Comparison of ENCODE assay signal across 20 cellular contexts in the genomic region with DNA sequence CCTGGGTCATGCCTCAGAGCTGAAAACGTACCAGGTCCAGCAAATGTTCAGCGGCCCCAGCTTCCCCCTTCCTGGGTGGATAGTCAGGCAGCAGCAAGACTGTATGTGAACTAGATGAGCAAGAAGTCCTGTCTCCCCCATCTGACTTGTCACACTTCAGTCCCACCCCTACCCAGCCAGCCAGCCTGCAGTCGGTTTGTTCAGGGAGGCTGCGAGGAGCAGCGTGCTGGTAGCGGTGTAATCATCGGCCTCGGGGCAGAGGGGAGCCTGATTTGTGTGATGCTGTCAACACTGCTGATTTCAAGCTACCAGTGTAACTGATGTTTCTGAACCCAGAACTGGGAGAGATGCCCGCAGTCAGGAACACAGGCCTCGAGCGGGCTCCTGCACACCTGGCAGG. TPM values are rescaled to one million over a fixed set of nuclear protein-coding genes. Genes with fewer than 3 reads are reported as not detected.
A peak's percentile ranks its signal among the peaks of the same experiment; 100 is the strongest.
DNase-seq lines count a peak whose midpoint lies in the region; ATAC-seq, FAIRE-seq and TF ChIP-seq lines count a peak whose summit lies in the region.
"Had no signal": no experiment of that assay in that cellular context is flagged by ENCODE, and none has a peak within 500 bp of the region (broad histone marks: within the 10 kb centered on the region; RNA-seq: fewer than 3 reads in every experiment).

No MANE protein-coding gene starts in this region.

- no peak for TF ChIP-seq POLR2A in GM18505 (IDR thresholded peaks at IDR 0.05; ENCODE audit: borderline replicate concordance, extremely low read depth, insufficient read depth, insufficient read length)

- H3K27ac Mint-ChIP-seq in type B pancreatic cell = peak overlapping the region; percentile 50
- H3K27ac Mint-ChIP-seq in activated T-helper 17 cell treated with anti-CD3 and anti-CD28 coated beads, Interleukin-2, amount 50 U/mL, for 72 hours = no peak overlapping the region

- peaks cover 8% of the 10 kb centered on the region for H3K36me3 Mint-ChIP-seq in type B pancreatic cell
- H3K36me3 Mint-ChIP-seq in activated T-helper 17 cell treated with anti-CD3 and anti-CD28 coated beads, Interleukin-2, amount 50 U/mL, for 72 hours (ENCODE audit: low read depth) = peaks cover 38% of the 10 kb centered on the region

- peaks cover 9 to 23% of the 10 kb centered on the region in 2 donors for H3K36me3 ChIP-seq in kidney (ENCODE audit: control insufficient read depth in 1 of 2, insufficient read depth in 2 of 2, low read length in 2 of 2)
- H3K36me3 ChIP-seq: SJCRH30 had no signal

- no peaks in the 10 kb centered on the region for H3K9me3 Mint-ChIP-seq in type B pancreatic cell
- no peaks in the 10 kb centered on the region for H3K9me3 Mint-ChIP-seq in activated T-helper 17 cell treated with anti-CD3 and anti-CD28 coated beads, Interleukin-2, amount 50 U/mL, for 72 hours
- H3K9me3 Mint-ChIP-seq: CD4-positive, alpha-beta memory T cell had no signal

- H3K4me3 ChIP-seq in kidney (ENCODE audit: low read length in 2 of 2) = no peak overlapping the region
- H3K4me3 ChIP-seq: SJCRH30 had no signal

- H3K9me3 ChIP-seq in kidney (ENCODE audit: control insufficient read depth in 1 of 2, low read length in 2 of 2) = no peaks in the 10 kb centered on the region
- H3K9me3 ChIP-seq: SJCRH30 had no signal

- H3K4me1 Mint-ChIP-seq in type B pancreatic cell (ENCODE audit: unreplicated experiment) = peaks cover 10% of the 10 kb centered on the region
- H3K4me1 Mint-ChIP-seq in activated T-helper 17 cell treated with anti-CD3 and anti-CD28 coated beads, Interleukin-2, amount 50 U/mL, for 72 hours = no peaks in the 10 kb centered on the region

- no peak for FAIRE-seq in kidney (lab: Jason Lieb, UNC)
- FAIRE-seq: A204.1, H1 had no signal

- H3K9ac ChIP-seq in kidney (ENCODE audit: low read length in 2 of 2) = no peak overlapping the region

- intact Hi-C loops in Right ventricle myocardium inferior (cut with DNase I) = no loop called here
- intact Hi-C loops in Right ventricle myocardium superior (cut with DNase I) = no loop called here
- intact Hi-C loops in kidney (cut with DNase I) = no loop called here

- no peak overlapping the region for H3K27ac ChIP-seq in kidney (ENCODE audit: low read depth in 2 of 2, low read length in 2 of 2)

- no peaks in the 10 kb centered on the region for H3K4me1 ChIP-seq in kidney (ENCODE audit: control insufficient read depth in 1 of 2, insufficient read depth in 1 of 2, low read depth in 1 of 2, low read length in 2 of 2)

- ATAC-seq in Right ventricle myocardium inferior (no peak), Right ventricle myocardium superior (ENCODE audit: poor library complexity) (no peak), GM18505 (IDR thresholded peaks at IDR 0.05; ENCODE audit: unreplicated experiment) (no peak)
- no peak for ATAC-seq in activated T-helper 17 cell treated with anti-CD3 and anti-CD28 coated beads, Interleukin-2, amount 50 U/mL, for 72 hours (replicated peaks)
- ATAC-seq: PC-3 had no signal

- H3K27me3 Mint-ChIP-seq in type B pancreatic cell = no peaks in the 10 kb centered on the region
- H3K27me3 Mint-ChIP-seq in activated T-helper 17 cell treated with anti-CD3 and anti-CD28 coated beads, Interleukin-2, amount 50 U/mL, for 72 hours = no peaks in the 10 kb centered on the region
- H3K27me3 Mint-ChIP-seq: CD4-positive, alpha-beta memory T cell had no signal

- peak; percentile 40 for DNase-seq in Right ventricle myocardium inferior (ENCODE audit: missing footprints)
- DNase-seq in Right ventricle myocardium superior = no peak
- peak; percentile 28 for DNase-seq in M059J (ENCODE audit: low read depth)
- peak; percentile 44 for DNase-seq in kidney
- DNase-seq in type B pancreatic cell (ENCODE audit: extremely low spot score, unreplicated experiment) = no peak
- no peak for DNase-seq in NCI-H1105 treated with DMSO at 0.1 percent for 48 hours (lab: John Stamatoyannopoulos, UW)
- DNase-seq: CD4-positive, alpha-beta memory T cell; DMS53; NCI-H1436; NCI-H1930; NCI-H2171; NCI-H526; PC-3; RPMI8226 had no signal

- no peak overlapping the region for H3K4me3 Mint-ChIP-seq in type B pancreatic cell
- no peak overlapping the region for H3K4me3 Mint-ChIP-seq in activated T-helper 17 cell treated with anti-CD3 and anti-CD28 coated beads, Interleukin-2, amount 50 U/mL, for 72 hours
- H3K4me3 Mint-ChIP-seq: CD4-positive, alpha-beta memory T cell had no signal

- TF ChIP-seq CTCF in kidney (IDR thresholded peaks at IDR 0.05; ENCODE audit: borderline replicate concordance, extremely low read depth, insufficient read depth) (no peak), type B pancreatic cell (conservative IDR thresholded peaks at IDR 0.05) (no peak)

RNA-seq across cellular contexts. Expression of a gene that starts 9.6 kb away (rescaled TPM):
- total RNA-seq in Right ventricle myocardium inferior = 130 TPM
- total RNA-seq in Right ventricle myocardium superior = 123 TPM
- 87.6 and 166 TPM in 2 replicates for total RNA-seq in M059J (2014; rRNA removed; shearing (Covaris generic))
- total RNA-seq in kidney = 92.1 TPM
- polyA plus RNA-seq in kidney (ENCODE audit: insufficient read depth, low read depth, low replicate concordance) = 228 TPM
- 158 and 162 TPM in 2 replicates for total RNA-seq in type B pancreatic cell (ENCODE audit: low replicate concordance)
- 100 to 1,000 TPM; 135 to 156 TPM for total RNA-seq in activated T-helper 17 cell treated with anti-CD3 and anti-CD28 coated beads, Interleukin-2, amount 50 U/mL, for 72 hours

RNA-seq across cellular contexts. Expression of a gene that starts 9.9 kb away (rescaled TPM):
- total RNA-seq in Right ventricle myocardium inferior (7.0 TPM), Right ventricle myocardium superior (6.3 TPM), kidney (8.8 TPM), type B pancreatic cell (ENCODE audit: low replicate concordance) (27.7 and 44.6 TPM in 2 replicates)
- 106 and 150 TPM in 2 replicates for total RNA-seq in M059J (2014; rRNA removed; shearing (Covaris generic))
- 8.5 TPM for polyA plus RNA-seq in kidney (ENCODE audit: insufficient read depth, low read depth, low replicate concordance)
- total RNA-seq in activated T-helper 17 cell treated with anti-CD3 and anti-CD28 coated beads, Interleukin-2, amount 50 U/mL, for 72 hours = 100 to 1,000 TPM in 1 of 2 donors, 10 to 100 TPM in 1; 72.6 to 133 TPM

RNA-seq across cellular contexts. Expression of a gene that starts 30.4 kb away (rescaled TPM):
- total RNA-seq in Right ventricle myocardium inferior (0.30 TPM), Right ventricle myocardium superior (0.16 TPM), kidney (36.3 TPM), type B pancreatic cell (ENCODE audit: low replicate concordance) (29.6 and 62.1 TPM in 2 replicates)
- 4.3 and 5.0 TPM in 2 replicates for total RNA-seq in M059J (2014; rRNA removed; shearing (Covaris generic))
- polyA plus RNA-seq in kidney (ENCODE audit: insufficient read depth, low read depth, low replicate concordance) = 6.0 TPM
- 1 to 10 TPM; 1.2 to 5.9 TPM for total RNA-seq in activated T-helper 17 cell treated with anti-CD3 and anti-CD28 coated beads, Interleukin-2, amount 50 U/mL, for 72 hours

RNA-seq across cellular contexts. Expression of a gene that starts 34.0 kb away (rescaled TPM):
- total RNA-seq in Right ventricle myocardium inferior (25.7 TPM), Right ventricle myocardium superior (21.3 TPM), kidney (19.5 TPM), type B pancreatic cell (ENCODE audit: low replicate concordance) (34.2 and 90.0 TPM in 2 replicates)
- total RNA-seq in M059J (2014; rRNA removed; shearing (Covaris generic)) = 57.7 and 69.5 TPM in 2 replicates
- polyA plus RNA-seq in kidney (ENCODE audit: insufficient read depth, low read depth, low replicate concordance) = 6.7 TPM
- total RNA-seq in activated T-helper 17 cell treated with anti-CD3 and anti-CD28 coated beads, Interleukin-2, amount 50 U/mL, for 72 hours = 10 to 100 TPM in 1 of 2 donors, 1 to 10 TPM in 1; 5.6 to 22.9 TPM

RNA-seq across cellular contexts. Expression of a gene that starts 45.3 kb away (rescaled TPM):
- total RNA-seq in Right ventricle myocardium inferior = 35.7 TPM
- total RNA-seq in Right ventricle myocardium superior = 20.5 TPM
- total RNA-seq in M059J (2014; rRNA removed; shearing (Covaris generic)) = 224 and 254 TPM in 2 replicates
- 49.2 TPM for total RNA-seq in kidney
- polyA plus RNA-seq in kidney (ENCODE audit: insufficient read depth, low read depth, low replicate concordance) = 9.8 TPM
- 127 and 205 TPM in 2 replicates for total RNA-seq in type B pancreatic cell (ENCODE audit: low replicate concordance)
- total RNA-seq in activated T-helper 17 cell treated with anti-CD3 and anti-CD28 coated beads, Interleukin-2, amount 50 U/mL, for 72 hours = 10 to 100 TPM in 1 of 2 donors, 1 to 10 TPM in 1; 9.4 to 58.3 TPM
- total RNA-seq: HT-29 had no signal

Comparison
In these comparisons a context has a peak if more than half of its experiments do, and no peak if none do; other contexts are left out.
1. DNase-seq: peak in Right ventricle myocardium inferior (single experiment), M059J (single experiment) and kidney (single experiment); none in Right ventricle myocardium superior (single experiment), type B pancreatic cell (single experiment) and NCI-H1105 treated with DMSO at 0.1 percent for 48 hours (single experiment).